ENCODE assay signal across 18 cellular contexts in genomic region chr12:24407884-24408283, GRCh38.
"Had no signal": no experiment of that assay in that cellular context is flagged by ENCODE, and none has a peak within 500 bp of the region (broad histone marks: within the 10 kb centered on the region; RNA-seq: fewer than 3 reads in every experiment).

No MANE protein-coding gene starts in this region.

- H3K4me1 ChIP-seq: breast epithelium had no signal

- H3K36me3 ChIP-seq: breast epithelium had no signal

- DNase-seq: activated CD4-positive, alpha-beta memory T cell treated with anti-CD3 and anti-CD28 coated beads for 36 hours; activated CD4-positive, CD25-positive, alpha-beta regulatory T cell; activated gamma-delta T cell treated with Interleukin-2 at 50 U/mL for 16 hours; activated naive CD4-positive, alpha-beta T cell treated with anti-CD3 and anti-CD28 coated beads, Interleukin-2, amount 10 ng/mL, durations not matched to agents 7 days and 5 days; activated naive CD8-positive, alpha-beta T cell treated with anti-CD3 and anti-CD28 coated beads for 36 hours; central memory CD4-positive, alpha-beta T cell; KG1; NCI-H1105 treated with DMSO at 0.1 percent for 48 hours; NCI-H1436 treated with DMSO at 0.1 percent for 48 hours; NCI-H187; NCI-H2081; NCI-H510A treated with DMSO at 0.1 percent for 48 hours; NCI-H69; PC-3; SHP77 treated with DMSO at 0.1 percent for 48 hours; T1000 had no signal

- H3K9me3 ChIP-seq: breast epithelium had no signal

- ATAC-seq: PC-3 had no signal

- H3K27me3 ChIP-seq: breast epithelium had no signal

- H3K4me3 ChIP-seq: breast epithelium had no signal

- H3K27ac ChIP-seq: breast epithelium, VCaP had no signal
